ENCODE assay signal across 8 cellular contexts in genomic region chr3:51390600-51391074, GRCh38. TPM values are rescaled to one million over a fixed set of nuclear protein-coding genes. Genes with fewer than 3 reads are reported as not detected.
DNase-seq lines count a peak whose midpoint lies in the region; ATAC-seq and TF ChIP-seq lines count a peak whose summit lies in the region.

No MANE protein-coding gene starts in this region.

- peaks cover 79% of the 10 kb centered on the region for H3K4me1 Mint-ChIP-seq in activated CD4-positive, alpha-beta T cell treated with anti-CD3 and anti-CD28 coated beads, Interleukin-2, amount 10 ng/mL, durations not matched to agents 7 days and 5 days
- H3K4me1 Mint-ChIP-seq in T-cell = peaks cover 59 to 79% (median 74%) of the 10 kb centered on the region in 3 donors

- H3K27me3 ChIP-seq in right atrium auricular region = no peaks in the 10 kb centered on the region

- POLR2A ChIA-PET in activated CD4-positive, alpha-beta T cell treated with anti-CD3 and anti-CD28 coated beads, Interleukin-2, amount 10 ng/mL, durations not matched to agents 7 days and 5 days (lab: Charles Lee) = no interaction called here
- POLR2A ChIA-PET in T-cell (lab: Charles Lee) = no interaction called here

- peak in 1 of 2 donors; percentile 86 for TF ChIP-seq CTCF in right atrium auricular region (IDR thresholded peaks at IDR 0.05)

- H3K27me3 Mint-ChIP-seq in activated CD4-positive, alpha-beta T cell treated with anti-CD3 and anti-CD28 coated beads, Interleukin-2, amount 10 ng/mL, durations not matched to agents 7 days and 5 days = no peaks in the 10 kb centered on the region
- no peaks in the 10 kb centered on the region for H3K27me3 Mint-ChIP-seq in T-cell

- H3K27ac ChIP-seq in right atrium auricular region = peak overlapping the region; percentile 73 to 87

- CTCF ChIA-PET in activated CD4-positive, alpha-beta T cell treated with anti-CD3 and anti-CD28 coated beads, Interleukin-2, amount 10 ng/mL, durations not matched to agents 7 days and 5 days (lab: Charles Lee) = interaction anchor here (0.6 to 2.9 kb wide), 14 partner anchors 10 to 823 kb away, joined by 3 to 18 read pairs (median 4); partner anchors contain the start of genes C3orf18, DCAF1, HEMK1 and MAPKAPK3
- CTCF ChIA-PET in T-cell (lab: Charles Lee) = interaction anchor here (1.0 to 1.8 kb wide), 3 partner anchors 110 to 291 kb away, joined by 4 to 24 read pairs (median 5); partner anchors contain the start of gene DCAF1 (in 1 of the 2)

- peak overlapping the region; percentile 80 for H3K27ac Mint-ChIP-seq in activated CD4-positive, alpha-beta T cell treated with anti-CD3 and anti-CD28 coated beads, Interleukin-2, amount 10 ng/mL, durations not matched to agents 7 days and 5 days
- H3K27ac Mint-ChIP-seq in T-cell = peak overlapping the region; percentile 81 to 85

- peaks cover 54% of the 10 kb centered on the region for H3K36me3 Mint-ChIP-seq in activated CD4-positive, alpha-beta T cell treated with anti-CD3 and anti-CD28 coated beads, Interleukin-2, amount 10 ng/mL, durations not matched to agents 7 days and 5 days (ENCODE audit: low read depth)
- H3K36me3 Mint-ChIP-seq in T-cell = peaks cover 29% of the 10 kb centered on the region

- H3K36me3 ChIP-seq in right atrium auricular region = peaks cover 48% of the 10 kb centered on the region

- H3K4me3 ChIP-seq in right atrium auricular region = peak overlapping the region; percentile 71 to 79

- DNase-seq in activated CD4-positive, alpha-beta T cell treated with anti-CD3 and anti-CD28 coated beads, Interleukin-2, amount 10 ng/mL, durations not matched to agents 7 days and 5 days = no peak
- no peak for DNase-seq in activated CD4-positive, alpha-beta T cell treated with anti-CD3 and anti-CD28 coated beads for 4 hours
- DNase-seq in T-cell (no peak), right atrium auricular region (ENCODE audit: low spot score) (no peak), SW 1271 (lab: John Stamatoyannopoulos, UW) (no peak)
- DNase-seq in stimulated activated naive CD8-positive, alpha-beta T cell treated with anti-CD3 and anti-CD28 coated beads, Interleukin-15, Interleukin-2, amounts not matched to agents 100 U/mL and 50 U/mL, for 24 hours = no peak

- ATAC-seq in T-cell (replicated peaks in 1 of 4) = peak in 2 of 4 experiments; percentile 1 to 7
- ATAC-seq in stimulated activated naive CD8-positive, alpha-beta T cell treated with anti-CD3 and anti-CD28 coated beads, Interleukin-15, Interleukin-2, amounts not matched to agents 100 U/mL and 50 U/mL, for 24 hours = peak; percentile 4
- no peak for ATAC-seq in GM18858 (IDR thresholded peaks at IDR 0.05; ENCODE audit: unreplicated experiment)
- ATAC-seq in HG03565 (IDR thresholded peaks at IDR 0.05; ENCODE audit: unreplicated experiment) = no peak

- H3K9me3 Mint-ChIP-seq in activated CD4-positive, alpha-beta T cell treated with anti-CD3 and anti-CD28 coated beads, Interleukin-2, amount 10 ng/mL, durations not matched to agents 7 days and 5 days = no peaks in the 10 kb centered on the region
- no peaks in the 10 kb centered on the region for H3K9me3 Mint-ChIP-seq in T-cell

- H3K4me1 ChIP-seq in right atrium auricular region = peaks cover 0 to 92% of the 10 kb centered on the region in 2 donors

- H3K4me3 Mint-ChIP-seq in activated CD4-positive, alpha-beta T cell treated with anti-CD3 and anti-CD28 coated beads, Interleukin-2, amount 10 ng/mL, durations not matched to agents 7 days and 5 days = peak overlapping the region; percentile 67
- H3K4me3 Mint-ChIP-seq in T-cell = peak overlapping the region; percentile 57 to 62 (median 59)

- H3K9me3 ChIP-seq in right atrium auricular region = no peaks in the 10 kb centered on the region

RNA-seq across cellular contexts. Expression of gene RBM15B, which starts 0.4 kb away (rescaled TPM):
- total RNA-seq in activated CD4-positive, alpha-beta T cell treated with anti-CD3 and anti-CD28 coated beads, Interleukin-2, amount 10 ng/mL, durations not matched to agents 7 days and 5 days = 10 to 100 TPM; 29.0 to 29.8 TPM
- total RNA-seq in T-cell (10 to 100 TPM; 29.2 to 41.3 (median 38.4) TPM), right atrium auricular region (10 to 100 TPM; 12.9 to 21.4 TPM)

RNA-seq across cellular contexts. Expression of gene MANF, which starts 5.5 kb away (rescaled TPM):
- 100 to 1,000 TPM; 107 to 131 TPM for total RNA-seq in activated CD4-positive, alpha-beta T cell treated with anti-CD3 and anti-CD28 coated beads, Interleukin-2, amount 10 ng/mL, durations not matched to agents 7 days and 5 days
- total RNA-seq in T-cell = 10 to 100 TPM; 36.4 to 71.9 (median 56.7) TPM
- total RNA-seq in right atrium auricular region = 10 to 100 TPM; 41.7 to 46.9 TPM
